Comparison of ENCODE assay signal across 15 cellular contexts in genomic region chr11:86596861-86597632, GRCh38.
A peak's percentile ranks its signal among the peaks of the same experiment; 100 is the strongest.
DNase-seq lines count a peak whose midpoint lies in the region; TF ChIP-seq lines count a peak whose summit lies in the region.
"Had no signal": no experiment of that assay in that cellular context is flagged by ENCODE, and none has a peak within 500 bp of the region (broad histone marks: within the 10 kb centered on the region; RNA-seq: fewer than 3 reads in every experiment).

No MANE protein-coding gene starts in this region.

- H3K4me3 ChIP-seq in AG10803 (ENCODE audit: low read length) (no peak overlapping the region), astrocyte of the spinal cord (ENCODE audit: low read depth, low read length) (no peak overlapping the region)
- H3K4me3 ChIP-seq: esophagus muscularis mucosa had no signal

- TF ChIP-seq CTCF in AG10803 (conservative IDR thresholded peaks at IDR 0.05; ENCODE audit: low read length), result no peak
- no peak for TF ChIP-seq CTCF in astrocyte of the spinal cord (IDR thresholded peaks at IDR 0.05; ENCODE audit: low read depth, low read length)

- DNase-seq in AG10803 (ENCODE audit: low read depth) (peak; percentile 52), M059J (ENCODE audit: low read depth) (peak; percentile 91), astrocyte of the spinal cord (ENCODE audit: low read depth, low spot score) (peak; percentile 53), iris pigment epithelial cell (ENCODE audit: low read depth) (peak; percentile 29), amygdala (lab: John Stamatoyannopoulos, UW) (no peak), dedifferentiated amniotic fluid mesenchymal stem cell (ENCODE audit: extremely low spot score) (no peak), HPDE6-E6E7 (ENCODE audit: extremely low spot score) (no peak), NCI-H226 (no peak)
- DNase-seq: activated CD4-positive, alpha-beta T cell treated with anti-CD3 and anti-CD28 coated beads, Interleukin-2, amount 50 U/mL, for 1 hour; activated effector memory CD4-positive, alpha-beta T cell treated with Interleukin-2 at 50 U/mL for 16 hours; caudate nucleus; naive thymus-derived CD4-positive, alpha-beta T cell; NCI-H526 treated with DMSO at 0.1 percent for 48 hours; stimulated activated CD4-positive, alpha-beta T cell treated with anti-CD3 and anti-CD28 coated beads, Interleukin-12 subunit alpha, Interleukin-12 subunit beta, amount 100 ng/mL, for 4 hours had no signal

- in situ Hi-C loops in astrocyte of the spinal cord (cut with HindIII; ENCODE audit: low sequenced_read_pairs), result no loop called here

Comparison
In these comparisons a context has a peak if more than half of its experiments do, and no peak if none do; other contexts are left out.
1. DNase-seq: peak in AG10803 (single experiment), M059J (single experiment), astrocyte of the spinal cord (single experiment) and iris pigment epithelial cell (single experiment); none in amygdala (0 of 56), dedifferentiated amniotic fluid mesenchymal stem cell (single experiment), HPDE6-E6E7 (single experiment) and NCI-H226 (single experiment).